Comparison of ENCODE assay signal across 9 cellular contexts in genomic region chr12:118714051-118714460, GRCh38.
A peak's percentile ranks its signal among the peaks of the same experiment; 100 is the strongest.
DNase-seq lines count a peak whose midpoint lies in the region; ATAC-seq and TF ChIP-seq lines count a peak whose summit lies in the region.
"Had no signal": no experiment of that assay in that cellular context is flagged by ENCODE, and none has a peak within 500 bp of the region (broad histone marks: within the 10 kb centered on the region; RNA-seq: fewer than 3 reads in every experiment).

No MANE protein-coding gene starts in this region.

- TF ChIP-seq POLR2A in HCT116 (IDR thresholded peaks at IDR 0.05; ENCODE audit: borderline replicate concordance, extremely low read depth, insufficient read depth, insufficient read length) = no peak

- peaks cover 3% of the 10 kb centered on the region in 2 donors for H3K9me3 Mint-ChIP-seq in activated T-cell treated with anti-CD3 and anti-CD28 coated beads, Interleukin-2, amount 50 U/mL, for 72 hours
- H3K9me3 Mint-ChIP-seq in activated T-cell treated with anti-CD3 and anti-CD28 coated beads, Interleukin-2, amount 50 U/mL, for 4 hours = no peaks in the 10 kb centered on the region

- H3K4me1 Mint-ChIP-seq in activated T-cell treated with anti-CD3 and anti-CD28 coated beads, Interleukin-2, amount 50 U/mL, for 72 hours (ENCODE audit: low read depth) = no peaks in the 10 kb centered on the region
- no peaks in the 10 kb centered on the region for H3K4me1 Mint-ChIP-seq in activated T-cell treated with anti-CD3 and anti-CD28 coated beads, Interleukin-2, amount 50 U/mL, for 4 hours (ENCODE audit: low read depth)

- H3K79me2 ChIP-seq in HCT116 (ENCODE audit: insufficient read depth, low read length) = no peaks in the 10 kb centered on the region

- TF ChIP-seq CTCF in HCT116 (IDR thresholded peaks at IDR 0.05 in 2 of 3, conservative IDR thresholded peaks at IDR 0.05 in 1 of 3; ENCODE audit: borderline replicate concordance in 1 of 3, insufficient read depth in 1 of 3, low read depth in 2 of 3, low read length in 2 of 3) (peak; percentile 62 to 81 (median 68)), WERI-Rb-1 (IDR thresholded peaks at IDR 0.05; ENCODE audit: low read depth, low read length) (peak; percentile 62), lower lobe of right lung (IDR thresholded peaks at IDR 0.05) (peak; percentile 39)

- no peaks in the 10 kb centered on the region for H3K27me3 Mint-ChIP-seq in activated T-cell treated with anti-CD3 and anti-CD28 coated beads, Interleukin-2, amount 50 U/mL, for 72 hours (ENCODE audit: low read depth)
- H3K27me3 Mint-ChIP-seq in activated T-cell treated with anti-CD3 and anti-CD28 coated beads, Interleukin-2, amount 50 U/mL, for 4 hours (ENCODE audit: low read depth) = no peaks in the 10 kb centered on the region

- H3K27me3 ChIP-seq in HCT116 (ENCODE audit: insufficient read depth, low read length) (no peaks in the 10 kb centered on the region), WERI-Rb-1 (ENCODE audit: insufficient read depth, low read depth, severe bottlenecking) (no peaks in the 10 kb centered on the region), lower lobe of right lung (ENCODE audit: low read depth) (no peaks in the 10 kb centered on the region)
- H3K27me3 ChIP-seq: neutrophil had no signal

- POLR2A ChIA-PET in HCT116 (lab: Charles Lee) = no interaction called here

- no peak overlapping the region for H3K9ac ChIP-seq in HCT116 (ENCODE audit: low read length)

- no peaks in the 10 kb centered on the region for H3K4me1 ChIP-seq in HCT116 (ENCODE audit: control insufficient read depth in 1 of 2, insufficient read depth in 2 of 2, low read length in 2 of 2)
- H3K4me1 ChIP-seq in lower lobe of right lung = no peaks in the 10 kb centered on the region

- H3K9me3 ChIP-seq in HCT116 (ENCODE audit: control insufficient read depth in 1 of 2, insufficient read depth in 1 of 2, low read depth in 1 of 2, low read length in 2 of 2) (no peaks in the 10 kb centered on the region), WERI-Rb-1 (ENCODE audit: severe bottlenecking) (no peaks in the 10 kb centered on the region), lower lobe of right lung (no peaks in the 10 kb centered on the region)
- H3K9me3 ChIP-seq: neutrophil had no signal

- H3K27ac ChIP-seq in HCT116 (ENCODE audit: low read depth, low read length) (no peak overlapping the region), WERI-Rb-1 (no peak overlapping the region), lower lobe of right lung (no peak overlapping the region)
- H3K27ac ChIP-seq: neutrophil had no signal

- TF ChIP-seq RAD21 in HCT116 (IDR thresholded peaks at IDR 0.05; ENCODE audit: low read depth) = peak; percentile 60

- ATAC-seq in activated T-cell treated with anti-CD3 and anti-CD28 coated beads, Interleukin-2, amount 50 U/mL, for 72 hours (replicated peaks in 1 of 2) = no peak
- ATAC-seq in activated T-cell treated with anti-CD3 and anti-CD28 coated beads, Interleukin-2, amount 50 U/mL, for 4 hours = no peak
- peak; percentile 80 for ATAC-seq in HCT116
- ATAC-seq in lower lobe of right lung = peak in 1 of 2 donors; percentile 32
- no peak for ATAC-seq in HG03108 (IDR thresholded peaks at IDR 0.05; ENCODE audit: unreplicated experiment)

- no peaks in the 10 kb centered on the region for H3K9me2 ChIP-seq in HCT116 (ENCODE audit: insufficient read depth)

- no peaks in the 10 kb centered on the region for H3K36me3 Mint-ChIP-seq in activated T-cell treated with anti-CD3 and anti-CD28 coated beads, Interleukin-2, amount 50 U/mL, for 72 hours (ENCODE audit: insufficient read depth in 2 of 2)
- no peaks in the 10 kb centered on the region for H3K36me3 Mint-ChIP-seq in activated T-cell treated with anti-CD3 and anti-CD28 coated beads, Interleukin-2, amount 50 U/mL, for 4 hours (ENCODE audit: insufficient read depth)

- CTCF ChIA-PET in HCT116 (lab: Charles Lee) = no interaction called here

- intact Hi-C loops in HCT116 (cut with micrococcal nuclease) = loop anchor here (1.0 kb wide), 2 partner anchors 699 to 831 kb away; no protein-coding TSS in a partner anchor
- intact Hi-C loops in lower lobe of right lung (cut with DNase I) = no loop called here

- RAD21 ChIA-PET in HCT116 (lab: Charles Lee; ENCODE audit: low non-redundant PET in 1 of 2, low total read pairs in 2 of 2, uncharacterized antibody in 2 of 2, unreplicated experiment in 2 of 2) = no interaction called here

- BruUV-seq in HCT116 (replicated peaks; lab: Mats Ljungman, UMichigan) = no TSS peak

- H3K27ac Mint-ChIP-seq in activated T-cell treated with anti-CD3 and anti-CD28 coated beads, Interleukin-2, amount 50 U/mL, for 72 hours = no peak overlapping the region

- peak overlapping the region; percentile 23; the same call in 1 of the 2 replicates for H3K4me2 ChIP-seq in HCT116 (ENCODE audit: low read length)

- H2AFZ ChIP-seq in HCT116 (ENCODE audit: low read depth, low read length, poor library complexity, severe bottlenecking) = peak overlapping the region; percentile 19

- H3K4me3 Mint-ChIP-seq in activated T-cell treated with anti-CD3 and anti-CD28 coated beads, Interleukin-2, amount 50 U/mL, for 72 hours = no peak overlapping the region
- H3K4me3 Mint-ChIP-seq in activated T-cell treated with anti-CD3 and anti-CD28 coated beads, Interleukin-2, amount 50 U/mL, for 4 hours = no peak overlapping the region

- DNase-seq in activated T-cell treated with anti-CD3 and anti-CD28 coated beads, Interleukin-2, amount 50 U/mL, for 72 hours = peak; percentile 16
- DNase-seq in activated T-cell treated with anti-CD3 and anti-CD28 coated beads, Interleukin-2, amount 50 U/mL, for 4 hours = no peak
- DNase-seq in HCT116 (ENCODE audit: low read depth, low spot score) = peak; percentile 34
- peak; percentile 69 for DNase-seq in NCI-H2107 (lab: John Stamatoyannopoulos, UW)
- peak; percentile 82 for DNase-seq in WERI-Rb-1
- DNase-seq in lower lobe of right lung = no peak
- DNase-seq in activated gamma-delta T cell (lab: John Stamatoyannopoulos, UW) = no peak

- no peaks in the 10 kb centered on the region for H4K20me1 ChIP-seq in HCT116 (ENCODE audit: insufficient read depth)

- H3K4me3 ChIP-seq in HCT116 (replicated peaks in 1 of 2; ENCODE audit: low read depth in 1 of 2, low read length in 2 of 2) (no peak overlapping the region), WERI-Rb-1 (ENCODE audit: low read depth, low read length) (no peak overlapping the region), lower lobe of right lung (no peak overlapping the region)

- no peaks in the 10 kb centered on the region for H3K36me3 ChIP-seq in HCT116 (ENCODE audit: control insufficient read depth in 1 of 2, insufficient read depth in 2 of 2, low read length in 2 of 2)
- H3K36me3 ChIP-seq in WERI-Rb-1 = no peaks in the 10 kb centered on the region
- no peaks in the 10 kb centered on the region for H3K36me3 ChIP-seq in lower lobe of right lung
- H3K36me3 ChIP-seq: neutrophil had no signal

TF ChIP-seq in HCT116, 20 proteins besides CTCF, POLR2A, EP300 and RAD21 (continues in another document):
- TF ChIP-seq SP1 (IDR thresholded peaks at IDR 0.05; ENCODE audit: low read depth) = no peak
- TF ChIP-seq, protein P1, sequence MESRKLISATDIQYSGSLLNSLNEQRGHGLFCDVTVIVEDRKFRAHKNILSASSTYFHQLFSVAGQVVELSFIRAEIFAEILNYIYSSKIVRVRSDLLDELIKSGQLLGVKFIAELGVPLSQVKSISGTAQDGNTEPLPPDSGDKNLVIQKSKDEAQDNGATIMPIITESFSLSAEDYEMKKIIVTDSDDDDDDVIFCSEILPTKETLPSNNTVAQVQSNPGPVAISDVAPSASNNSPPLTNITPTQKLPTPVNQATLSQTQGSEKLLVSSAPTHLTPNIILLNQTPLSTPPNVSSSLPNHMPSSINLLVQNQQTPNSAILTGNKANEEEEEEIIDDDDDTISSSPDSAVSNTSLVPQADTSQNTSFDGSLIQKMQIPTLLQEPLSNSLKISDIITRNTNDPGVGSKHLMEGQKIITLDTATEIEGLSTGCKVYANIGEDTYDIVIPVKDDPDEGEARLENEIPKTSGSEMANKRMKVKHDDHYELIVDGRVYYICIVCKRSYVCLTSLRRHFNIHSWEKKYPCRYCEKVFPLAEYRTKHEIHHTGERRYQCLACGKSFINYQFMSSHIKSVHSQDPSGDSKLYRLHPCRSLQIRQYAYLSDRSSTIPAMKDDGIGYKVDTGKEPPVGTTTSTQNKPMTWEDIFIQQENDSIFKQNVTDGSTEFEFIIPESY (IDR thresholded peaks at IDR 0.05; ENCODE audit: extremely low read depth, insufficient replicate concordance, low read length) = no peak
- TF ChIP-seq EGR1 (IDR thresholded peaks at IDR 0.05; ENCODE audit: low read depth) = no peak
- no peak for TF ChIP-seq SIN3A (IDR thresholded peaks at IDR 0.05; ENCODE audit: low read depth)
- TF ChIP-seq, protein P2, sequence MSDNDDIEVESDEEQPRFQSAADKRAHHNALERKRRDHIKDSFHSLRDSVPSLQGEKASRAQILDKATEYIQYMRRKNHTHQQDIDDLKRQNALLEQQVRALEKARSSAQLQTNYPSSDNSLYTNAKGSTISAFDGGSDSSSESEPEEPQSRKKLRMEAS (IDR thresholded peaks at IDR 0.05) = no peak
- TF ChIP-seq JUND (IDR thresholded peaks at IDR 0.05) = no peak
- TF ChIP-seq POLR2AphosphoS5 (IDR thresholded peaks at IDR 0.05; ENCODE audit: low read depth, low read length) = no peak
- TF ChIP-seq TCF7L2 (IDR thresholded peaks at IDR 0.05; ENCODE audit: borderline replicate concordance, extremely low read depth, insufficient read depth, insufficient read length) = no peak
- TF ChIP-seq CBX3 (IDR thresholded peaks at IDR 0.05; ENCODE audit: low read depth) = peak; percentile 84; the same call in 1 of the 2 replicates
- TF ChIP-seq ZFX (IDR thresholded peaks at IDR 0.05) = no peak
- peak; percentile 34; the same call in 1 of the 2 replicates for TF ChIP-seq SRF (IDR thresholded peaks at IDR 0.05; ENCODE audit: low read depth)
- TF ChIP-seq ZNF274 (IDR thresholded peaks at IDR 0.05; ENCODE audit: low read depth, low read length) = no peak
- no peak for TF ChIP-seq FOSL1 (IDR thresholded peaks at IDR 0.05; ENCODE audit: low read depth)
- TF ChIP-seq ELF1 (IDR thresholded peaks at IDR 0.05; ENCODE audit: borderline replicate concordance, low read depth) = 0 out of 2 replicates have a peak, but pooled peaks have one; percentile 29
- TF ChIP-seq, protein P3, sequence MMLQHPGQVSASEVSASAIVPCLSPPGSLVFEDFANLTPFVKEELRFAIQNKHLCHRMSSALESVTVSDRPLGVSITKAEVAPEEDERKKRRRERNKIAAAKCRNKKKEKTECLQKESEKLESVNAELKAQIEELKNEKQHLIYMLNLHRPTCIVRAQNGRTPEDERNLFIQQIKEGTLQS (IDR thresholded peaks at IDR 0.05) = no peak
- no peak for TF ChIP-seq YY1 (IDR thresholded peaks at IDR 0.05; ENCODE audit: extremely low read depth, insufficient replicate concordance, low read depth, low read length)
- TF ChIP-seq EZH2 (IDR thresholded peaks at IDR 0.05) = no peak

Comparison
In these comparisons a context has a peak if more than half of its experiments do, and no peak if none do; other contexts are left out.
1. DNase-seq: peak in activated T-cell treated with anti-CD3 and anti-CD28 coated beads, Interleukin-2, amount 50 U/mL, for 72 hours (2 of 2), HCT116 (single experiment), NCI-H2107 (single experiment) and WERI-Rb-1 (single experiment); none in activated T-cell treated with anti-CD3 and anti-CD28 coated beads, Interleukin-2, amount 50 U/mL, for 4 hours (single experiment), lower lobe of right lung (single experiment) and activated gamma-delta T cell (single experiment).
2. Peak in every context shown above with its lines, with median percentiles within 50 percentile points of each other: CTCF ChIP-seq.